In the genomic region with DNA sequence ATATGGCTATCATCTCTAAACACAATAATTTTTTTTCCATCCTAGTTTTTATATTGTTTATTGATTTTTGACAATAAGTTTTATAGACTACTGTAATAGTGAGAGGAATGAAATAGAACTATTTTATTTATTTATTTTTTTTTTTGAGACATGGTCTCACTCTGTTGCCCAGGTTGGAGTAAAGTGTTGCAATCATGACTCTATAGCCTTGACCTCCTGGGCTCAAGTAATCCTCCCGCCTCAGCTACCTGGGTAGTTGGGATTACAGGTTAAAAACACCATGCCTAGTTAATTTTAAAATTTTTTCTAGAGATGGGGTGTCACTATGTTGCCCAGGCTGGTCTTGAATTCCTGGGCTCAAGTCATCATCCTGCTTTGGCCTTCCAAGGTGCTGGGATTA, we compare ENCODE assay signal across 11 cellular contexts. TPM values are rescaled to one million over a fixed set of nuclear protein-coding genes. Genes with fewer than 3 reads are reported as not detected.
"Had no signal": no experiment of that assay in that cellular context is flagged by ENCODE, and none has a peak within 500 bp of the region (broad histone marks: within the 10 kb centered on the region; RNA-seq: fewer than 3 reads in every experiment).

No MANE protein-coding gene starts in this region.

- H2AFZ ChIP-seq: GM23248, GM23338 had no signal

- ATAC-seq: GM23338, HCT116 had no signal

- FAIRE-seq: H1, H54 had no signal

- H3K4me3 ChIP-seq: GM23248, GM23338, HAP-1 had no signal

- H3K4me2 ChIP-seq: GM23338 had no signal

- H3K9ac ChIP-seq: GM23248 had no signal

- H3K36me3 ChIP-seq: HAP-1 had no signal

- DNase-seq: GM23248, GOT3, H7, H9, HCEC 1CT, HFFc6 had no signal

- H3K4me1 ChIP-seq: HAP-1 had no signal

- H3K27ac ChIP-seq: GM23248 had no signal

RNA-seq across cellular contexts. Expression of a gene that starts 8.5 kb away (rescaled TPM):
- total RNA-seq: H7 had no signal

RNA-seq across cellular contexts. Expression of a gene that starts 27.0 kb away (rescaled TPM):
- total RNA-seq: H7 had no signal

RNA-seq across cellular contexts. Expression of a gene that starts 40.6 kb away (rescaled TPM):
- total RNA-seq: H7 had no signal
